Comparison of ENCODE assay signal across 11 cellular contexts in the genomic region with DNA sequence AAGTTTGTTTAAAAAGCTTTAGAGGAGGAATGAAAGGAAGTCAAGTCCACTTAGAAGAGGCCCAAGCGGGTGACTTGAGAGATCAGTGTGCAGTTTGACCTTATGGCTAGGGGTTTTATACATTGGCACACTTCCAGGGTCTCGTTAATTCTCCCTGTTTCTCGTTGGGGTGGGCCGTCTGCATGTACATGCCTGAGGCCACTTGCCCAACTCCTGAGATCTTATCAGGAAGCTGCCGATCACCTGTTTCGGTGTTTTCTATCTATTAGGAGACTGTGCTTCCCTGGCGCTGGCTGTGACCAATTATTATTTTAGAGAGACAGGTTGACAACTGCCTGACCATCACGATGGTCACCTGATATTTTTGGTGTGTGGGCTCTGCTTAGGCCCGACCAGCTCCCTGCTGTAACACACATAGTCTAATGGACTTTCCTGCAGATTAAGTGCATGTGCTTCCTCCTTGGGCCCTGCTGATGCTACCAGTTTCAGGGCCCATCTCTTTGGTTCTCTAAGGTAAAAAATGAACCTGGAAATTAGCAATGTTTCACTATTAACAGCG. TPM values are rescaled to one million over a fixed set of nuclear protein-coding genes. Genes with fewer than 3 reads are reported as not detected.
DNase-seq lines count a peak whose midpoint lies in the region; ATAC-seq and TF ChIP-seq lines count a peak whose summit lies in the region.
"Had no signal": no experiment of that assay in that cellular context is flagged by ENCODE, and none has a peak within 500 bp of the region (broad histone marks: within the 10 kb centered on the region; RNA-seq: fewer than 3 reads in every experiment).

No MANE protein-coding gene starts in this region.

- H3F3A ChIP-seq in SK-N-SH (replicated peaks; ENCODE audit: insufficient read depth): no peaks in the 10 kb centered on the region

- H4K20me1 ChIP-seq in SK-N-SH (ENCODE audit: insufficient read depth) (no peaks in the 10 kb centered on the region), osteoblast (ENCODE audit: insufficient read depth, low read length) (no peaks in the 10 kb centered on the region)

- no peaks in the 10 kb centered on the region for H3K27me3 ChIP-seq in SK-N-SH (ENCODE audit: insufficient read depth)
- no peaks in the 10 kb centered on the region for H3K27me3 ChIP-seq in osteoblast (ENCODE audit: insufficient read depth, low read length)

- TF ChIP-seq CTCF in SK-N-SH (IDR thresholded peaks at IDR 0.05) (no peak), activated B cell treated with CpG ODN at 0.5 μM for 24 hours (IDR thresholded peaks at IDR 0.05) (no peak), osteoblast (IDR thresholded peaks at IDR 0.05; ENCODE audit: extremely low read depth, low read depth, low read length) (no peak), osteocyte (IDR thresholded peaks at IDR 0.05) (no peak)

- no peak for TF ChIP-seq RAD21 in SK-N-SH (IDR thresholded peaks at IDR 0.05; ENCODE audit: low read length)

- H3K27me3 Mint-ChIP-seq in activated B cell treated with CpG ODN at 0.5 μM for 24 hours (no peaks in the 10 kb centered on the region), osteocyte (ENCODE audit: unreplicated experiment) (no peaks in the 10 kb centered on the region)

- peaks cover 6% of the 10 kb centered on the region for H3K9me3 Mint-ChIP-seq in activated B cell treated with CpG ODN at 0.5 μM for 24 hours
- H3K9me3 Mint-ChIP-seq in osteocyte (ENCODE audit: unreplicated experiment): peaks cover 3% of the 10 kb centered on the region
- H3K9me3 Mint-ChIP-seq: activated naive CD8-positive, alpha-beta T cell treated with anti-CD3 and anti-CD28 coated beads, Interleukin-2, amount 10 ng/mL, durations not matched to agents 7 days and 5 days had no signal

- DNase-seq in SK-N-SH (no peak), activated B cell treated with CpG ODN at 0.5 μM for 24 hours (no peak), osteoblast (ENCODE audit: insufficient read length, low spot score, missing footprints) (no peak), osteocyte (ENCODE audit: extremely low spot score, unreplicated experiment) (no peak), T1000 (lab: John Stamatoyannopoulos, UW) (no peak), activated gamma-delta T cell (lab: John Stamatoyannopoulos, UW) (no peak)
- DNase-seq: activated naive CD8-positive, alpha-beta T cell treated with anti-CD3 and anti-CD28 coated beads, Interleukin-2, amount 10 ng/mL, durations not matched to agents 7 days and 5 days; SHP77; stimulated activated naive CD8-positive, alpha-beta T cell treated with anti-CD3 and anti-CD28 coated beads, Interleukin-15, Interleukin-2, amounts not matched to agents 100 U/mL and 50 U/mL, for 24 hours had no signal

- ATAC-seq in SK-N-SH treated with all-trans-retinoic acid at 6 μM for 48 hours (no peak), HG03064 (IDR thresholded peaks at IDR 0.05; ENCODE audit: low read depth, unreplicated experiment) (peak; percentile 34), activated B cell treated with CpG ODN at 0.5 μM for 24 hours (ENCODE audit: low read depth) (no peak)

- H3K27ac Mint-ChIP-seq in activated B cell treated with CpG ODN at 0.5 μM for 24 hours (peak overlapping the region; percentile 81), osteocyte (ENCODE audit: unreplicated experiment) (no peak overlapping the region)
- H3K27ac Mint-ChIP-seq: activated naive CD8-positive, alpha-beta T cell treated with anti-CD3 and anti-CD28 coated beads, Interleukin-2, amount 10 ng/mL, durations not matched to agents 7 days and 5 days had no signal

- no peak overlapping the region for H3K27ac ChIP-seq in SK-N-SH (ENCODE audit: low read depth in 2 of 2, low read length in 1 of 2)
- peak overlapping the region; percentile 62 for H3K27ac ChIP-seq in osteoblast (ENCODE audit: low read depth, low read length)

- no peaks in the 10 kb centered on the region for H3K9me2 ChIP-seq in SK-N-SH

- no peak for TF ChIP-seq EP300 in SK-N-SH (IDR thresholded peaks at IDR 0.05; ENCODE audit: borderline replicate concordance in 1 of 2, low read depth in 1 of 2, low read length in 1 of 2)

- no peak overlapping the region for H3K4me3 Mint-ChIP-seq in activated B cell treated with CpG ODN at 0.5 μM for 24 hours
- no peak overlapping the region for H3K4me3 Mint-ChIP-seq in osteocyte (ENCODE audit: unreplicated experiment)
- H3K4me3 Mint-ChIP-seq: activated naive CD8-positive, alpha-beta T cell treated with anti-CD3 and anti-CD28 coated beads, Interleukin-2, amount 10 ng/mL, durations not matched to agents 7 days and 5 days had no signal

- H3K4me2 ChIP-seq in SK-N-SH (no peak overlapping the region), osteoblast (ENCODE audit: insufficient read depth, low read length) (peak overlapping the region; percentile 37)

- WGBS in SK-N-SH (ENCODE audit: low lambda C conversion rate): 51% methylated on average over 10 of the region's 10 CpGs

- H2AFZ ChIP-seq in SK-N-SH (ENCODE audit: low read depth) (no peak overlapping the region), osteoblast (ENCODE audit: low read length) (peak overlapping the region; percentile 31)

- no peaks in the 10 kb centered on the region for H3K79me2 ChIP-seq in SK-N-SH (ENCODE audit: insufficient read depth)
- no peaks in the 10 kb centered on the region for H3K79me2 ChIP-seq in osteoblast (ENCODE audit: insufficient read depth, low read length)

- H3K9me3 ChIP-seq in SK-N-SH (no peaks in the 10 kb centered on the region), osteoblast (ENCODE audit: low read depth, low read length) (no peaks in the 10 kb centered on the region)

- H3K36me3 Mint-ChIP-seq in activated B cell treated with CpG ODN at 0.5 μM for 24 hours (ENCODE audit: low read depth) (no peaks in the 10 kb centered on the region), osteocyte (ENCODE audit: unreplicated experiment) (no peaks in the 10 kb centered on the region)
- H3K36me3 Mint-ChIP-seq: activated naive CD8-positive, alpha-beta T cell treated with anti-CD3 and anti-CD28 coated beads, Interleukin-2, amount 10 ng/mL, durations not matched to agents 7 days and 5 days had no signal

- peaks cover 34% of the 10 kb centered on the region for H3K4me1 Mint-ChIP-seq in activated B cell treated with CpG ODN at 0.5 μM for 24 hours
- peaks cover 9% of the 10 kb centered on the region for H3K4me1 Mint-ChIP-seq in osteocyte (ENCODE audit: unreplicated experiment)

- CTCF ChIA-PET in SK-N-SH (lab: Yijun Ruan, JAX): interaction anchor here (0.9 to 3.8 kb wide), 3 partner anchors 8 to 315 kb away, joined by 3 to 25 read pairs (median 19); no protein-coding TSS in a partner anchor
- CTCF ChIA-PET in activated B cell treated with CpG ODN at 0.5 μM for 24 hours (lab: Charles Lee): interaction anchor here (1.0 kb wide), 1 partner anchor 15 kb away, joined by 7 read pairs; no protein-coding TSS in a partner anchor

- POLR2A ChIA-PET in SK-N-SH (lab: Yijun Ruan, JAX) (interaction anchor here (0.5 kb wide), 1 partner anchor 21 kb away, joined by 6 read pairs; no protein-coding TSS in a partner anchor), activated B cell treated with CpG ODN at 0.5 μM for 24 hours (lab: Charles Lee) (interaction anchor here (0.6 to 1.8 kb wide), 7 partner anchors 20 to 231 kb away, joined by 3 to 11 read pairs (median 6); no protein-coding TSS in a partner anchor)

- H3K36me3 ChIP-seq in SK-N-SH (replicated peaks in 1 of 2; ENCODE audit: control insufficient read depth in 1 of 2, insufficient read depth in 2 of 2, low read length in 1 of 2) (no peaks in the 10 kb centered on the region), osteoblast (ENCODE audit: insufficient read depth, low read length) (no peaks in the 10 kb centered on the region)

- H3K9ac ChIP-seq in SK-N-SH: no peak overlapping the region

- intact Hi-C loops in activated B cell treated with CpG ODN at 0.5 μM for 24 hours (cut with micrococcal nuclease): loop anchor here (1.0 to 2.0 kb wide), 2 partner anchors 15 to 28 kb away; no protein-coding TSS in a partner anchor

- H3K4me1 ChIP-seq in SK-N-SH (ENCODE audit: control insufficient read depth in 1 of 2, insufficient read depth in 2 of 2, low read depth in 1 of 2, low read length in 1 of 2) (peaks cover 4% of the 10 kb centered on the region in 2 experiments; a peak in 1 of 4 replicates), osteoblast (ENCODE audit: insufficient read depth, low read length) (peaks cover 6% of the 10 kb centered on the region)

- H3K4me3 ChIP-seq in SK-N-SH (ENCODE audit: low read depth in 2 of 2, low read length in 1 of 2) (no peak overlapping the region), osteoblast (ENCODE audit: insufficient read depth, low read length) (no peak overlapping the region)

TF ChIP-seq in SK-N-SH, 30 proteins besides CTCF, POLR2A, EP300 and RAD21:
- TF ChIP-seq GATA2 (CRISPR knock-in tag; IDR thresholded peaks at IDR 0.05) (peak; percentile 34; the same call in 1 of the 2 replicates), TEAD4 (IDR thresholded peaks at IDR 0.05; ENCODE audit: borderline replicate concordance, insufficient read depth) (no peak)
TF ChIP-seq in SK-N-SH: peak in this region for 1.

TF ChIP-seq in SK-N-SH treated with all-trans-retinoic acid at 6 μM for 48 hours, 23 proteins besides CTCF, POLR2A, EP300 and RAD21 (continues in another document):
- TF ChIP-seq ZC3H10 (CRISPR knock-in tag; IDR thresholded peaks at IDR 0.05) (no peak), ZNF70 (CRISPR knock-in tag; IDR thresholded peaks at IDR 0.05) (no peak), RARB (CRISPR knock-in tag; IDR thresholded peaks at IDR 0.05) (no peak), BACH2 (CRISPR knock-in tag; IDR thresholded peaks at IDR 0.05; ENCODE audit: borderline replicate concordance) (no peak), ZNF565 (CRISPR knock-in tag; conservative IDR thresholded peaks at IDR 0.05; ENCODE audit: low read depth) (no peak), GLIS3 (CRISPR knock-in tag; IDR thresholded peaks at IDR 0.05) (no peak)
- TF ChIP-seq, protein P1, sequence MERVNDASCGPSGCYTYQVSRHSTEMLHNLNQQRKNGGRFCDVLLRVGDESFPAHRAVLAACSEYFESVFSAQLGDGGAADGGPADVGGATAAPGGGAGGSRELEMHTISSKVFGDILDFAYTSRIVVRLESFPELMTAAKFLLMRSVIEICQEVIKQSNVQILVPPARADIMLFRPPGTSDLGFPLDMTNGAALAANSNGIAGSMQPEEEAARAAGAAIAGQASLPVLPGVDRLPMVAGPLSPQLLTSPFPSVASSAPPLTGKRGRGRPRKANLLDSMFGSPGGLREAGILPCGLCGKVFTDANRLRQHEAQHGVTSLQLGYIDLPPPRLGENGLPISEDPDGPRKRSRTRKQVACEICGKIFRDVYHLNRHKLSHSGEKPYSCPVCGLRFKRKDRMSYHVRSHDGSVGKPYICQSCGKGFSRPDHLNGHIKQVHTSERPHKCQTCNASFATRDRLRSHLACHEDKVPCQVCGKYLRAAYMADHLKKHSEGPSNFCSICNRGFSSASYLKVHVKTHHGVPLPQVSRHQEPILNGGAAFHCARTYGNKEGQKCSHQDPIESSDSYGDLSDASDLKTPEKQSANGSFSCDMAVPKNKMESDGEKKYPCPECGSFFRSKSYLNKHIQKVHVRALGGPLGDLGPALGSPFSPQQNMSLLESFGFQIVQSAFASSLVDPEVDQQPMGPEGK (CRISPR knock-in tag; IDR thresholded peaks at IDR 0.05; ENCODE audit: borderline replicate concordance): no peak

RNA-seq across cellular contexts. Expression of gene MSH6, which starts 31.0 kb away (rescaled TPM):
- 16.4 and 16.6 TPM in 2 replicates for polyA plus RNA-seq in SK-N-SH (2012; rRNA removed)
- 25.0 and 34.0 TPM in 2 replicates for polyA plus RNA-seq in SK-N-SH (2012; cell fraction: cytosol; rRNA removed)
- 11.8 and 19.6 TPM in 2 replicates for polyA plus RNA-seq in SK-N-SH (2012; cell fraction: nucleus; rRNA removed)
- total RNA-seq in activated B cell treated with CpG ODN at 0.5 μM for 24 hours (40.6 and 42.1 TPM in 2 replicates), osteoblast (29.2 and 35.8 TPM in 2 replicates), osteocyte (55.8 and 62.4 TPM in 2 replicates)
